Comparison of ENCODE assay signal across 8 cellular contexts in the genomic region with DNA sequence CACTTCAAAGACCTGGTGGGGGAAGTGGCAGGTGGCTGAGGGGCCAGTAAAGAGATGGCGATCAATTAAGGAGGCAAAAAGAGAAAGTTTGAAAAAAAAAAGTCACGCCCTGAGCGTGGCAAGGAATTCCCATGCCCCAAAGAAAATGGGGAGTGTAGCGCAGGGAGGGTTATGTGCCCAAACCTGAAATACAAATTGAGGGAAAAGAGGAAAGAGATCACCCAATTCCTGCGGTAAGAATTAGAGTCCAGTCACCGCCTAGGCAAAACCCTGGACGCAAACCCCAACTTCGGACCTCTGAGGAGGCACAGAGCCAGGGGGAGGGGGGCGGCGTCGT. TPM values are rescaled to one million over a fixed set of nuclear protein-coding genes. Genes with fewer than 3 reads are reported as not detected.
DNase-seq lines count a peak whose midpoint lies in the region; ATAC-seq and TF ChIP-seq lines count a peak whose summit lies in the region.

No MANE protein-coding gene starts in this region.

- no peak overlapping the region for H4K91ac ChIP-seq in neuronal stem cell (ENCODE audit: low read depth, low read length, poor library complexity)

- no peak for ATAC-seq in HG02884 (IDR thresholded peaks at IDR 0.05; ENCODE audit: unreplicated experiment)
- no peak for ATAC-seq in HG03442 (IDR thresholded peaks at IDR 0.05; ENCODE audit: unreplicated experiment)

- H3K9ac ChIP-seq in Loucy (ENCODE audit: low read depth, low read length, poor library complexity, severe bottlenecking) (peak overlapping the region; percentile 82), neuronal stem cell (ENCODE audit: low read depth, low read length, poor library complexity) (no peak overlapping the region)

- TF ChIP-seq CTCF in Loucy (conservative IDR thresholded peaks at IDR 0.05; ENCODE audit: low read length): no peak

- no peak overlapping the region for H3K4ac ChIP-seq in neuronal stem cell (ENCODE audit: low read length)

- no peak overlapping the region for H2AK5ac ChIP-seq in neuronal stem cell (ENCODE audit: low read depth, low read length)

- H3K4me3 ChIP-seq in CD4-positive, alpha-beta memory T cell (ENCODE audit: low read length in 2 of 2): peak overlapping the region; percentile 47 to 80
- H3K4me3 ChIP-seq in Loucy (ENCODE audit: low read length, poor library complexity, severe bottlenecking): peak overlapping the region; percentile 86
- peak overlapping the region; percentile 75 for H3K4me3 ChIP-seq in effector memory CD4-positive, alpha-beta T cell (ENCODE audit: insufficient read depth, low read depth, low read length, poor library complexity, severe bottlenecking)
- peak overlapping the region; percentile 66 to 81 for H3K4me3 ChIP-seq in neuronal stem cell (ENCODE audit: low read length in 2 of 2)

- H2BK120ac ChIP-seq in neuronal stem cell (ENCODE audit: low read depth, low read length): no peak overlapping the region

- WGBS in neuronal stem cell (ENCODE audit: extremely low coverage in 2 of 2, insufficient read length in 2 of 2, insufficient replicate concordance in 1 of 2), 2 donors: no CpG with 5 or more reads among the region's 11 CpGs

- H3K79me2 ChIP-seq in Loucy (ENCODE audit: insufficient read depth, low read length): peaks cover 10% of the 10 kb centered on the region; the same call in 1 of the 2 replicates

- CTCF ChIA-PET in CD4-positive, alpha-beta memory T cell (lab: Charles Lee; ENCODE audit: partially characterized antibody): interaction anchor here (3.0 kb wide), 1 partner anchor 14 kb away, joined by 16 read pairs; no protein-coding TSS in a partner anchor

- peaks cover 0 to 10% of the 10 kb centered on the region in 2 donors for H3K36me3 Mint-ChIP-seq in CD4-positive, alpha-beta memory T cell

- H2AFZ ChIP-seq in Loucy (ENCODE audit: low read length) (peak overlapping the region; percentile 86), neuronal stem cell (ENCODE audit: low read length) (peak overlapping the region; percentile 93)

- no peaks in the 10 kb centered on the region for H3K36me3 ChIP-seq in CD4-positive, alpha-beta memory T cell (ENCODE audit: insufficient read depth, low read length)
- H3K36me3 ChIP-seq in Loucy (ENCODE audit: insufficient read depth, low read length) (no peaks in the 10 kb centered on the region), neuronal stem cell (replicated peaks in 1 of 2; ENCODE audit: control insufficient read depth in 2 of 2, insufficient read depth in 2 of 2, low read length in 2 of 2) (no peaks in the 10 kb centered on the region)
- H3K36me3 ChIP-seq in effector memory CD4-positive, alpha-beta T cell (ENCODE audit: control insufficient read depth, insufficient read depth, low read length): no peaks in the 10 kb centered on the region

- no peak overlapping the region for H2BK5ac ChIP-seq in neuronal stem cell (ENCODE audit: low read length)

- H2BK15ac ChIP-seq in neuronal stem cell (ENCODE audit: low read length): no peak overlapping the region

- H4K20me1 ChIP-seq in Loucy (ENCODE audit: insufficient read depth, low read length, poor library complexity, severe bottlenecking): no peaks in the 10 kb centered on the region

- H3K79me1 ChIP-seq in neuronal stem cell (ENCODE audit: low read depth, low read length): no peaks in the 10 kb centered on the region

- no peak overlapping the region for H4K8ac ChIP-seq in neuronal stem cell (ENCODE audit: low read depth, low read length)

- H3K9me2 ChIP-seq in Loucy (replicated peaks; ENCODE audit: low read depth, low read length): no peaks in the 10 kb centered on the region

- H3K27me3 ChIP-seq in CD4-positive, alpha-beta memory T cell (ENCODE audit: insufficient read depth, low read length): no peaks in the 10 kb centered on the region
- H3K27me3 ChIP-seq in Loucy (ENCODE audit: insufficient read depth, low read length, poor library complexity, severe bottlenecking) (no peaks in the 10 kb centered on the region), neuronal stem cell (ENCODE audit: control insufficient read depth in 3 of 3, insufficient read depth in 3 of 3, low read depth in 1 of 3, low read length in 3 of 3) (no peaks in the 10 kb centered on the region)
- H3K27me3 ChIP-seq in effector memory CD4-positive, alpha-beta T cell (replicated peaks; ENCODE audit: control insufficient read depth, insufficient read depth, low read length, poor library complexity, severe bottlenecking): no peaks in the 10 kb centered on the region

- peaks cover 0 to 2% (median 0%) of the 10 kb centered on the region in 8 donors for H3K9me3 Mint-ChIP-seq in CD4-positive, alpha-beta memory T cell

- no peaks in the 10 kb centered on the region for H3F3A ChIP-seq in Loucy (ENCODE audit: low read depth)

- no peak overlapping the region for H2BK12ac ChIP-seq in neuronal stem cell (ENCODE audit: low read length)

- no peaks in the 10 kb centered on the region for H3K27me3 Mint-ChIP-seq in CD4-positive, alpha-beta memory T cell

- intact Hi-C loops in CD4-positive, alpha-beta memory T cell (cut with micrococcal nuclease): loop anchor here (2.0 to 10.0 kb wide), 4 partner anchors 500 to 1295 kb away; a partner anchor contains a TSS

- H3K9me3 ChIP-seq in CD4-positive, alpha-beta memory T cell (ENCODE audit: control insufficient read depth in 1 of 2, low read length in 2 of 2): no peaks in the 10 kb centered on the region
- H3K9me3 ChIP-seq in Loucy (ENCODE audit: insufficient read depth, low read depth, low read length) (no peaks in the 10 kb centered on the region), neuronal stem cell (replicated peaks in 1 of 2; ENCODE audit: control insufficient read depth in 2 of 2, insufficient read depth in 1 of 2, low read depth in 1 of 2, low read length in 2 of 2) (no peaks in the 10 kb centered on the region)
- no peaks in the 10 kb centered on the region for H3K9me3 ChIP-seq in effector memory CD4-positive, alpha-beta T cell (ENCODE audit: control insufficient read depth, low read length)

- H3K4me1 ChIP-seq in CD4-positive, alpha-beta memory T cell (ENCODE audit: insufficient read depth, low read length): peaks cover 3% of the 10 kb centered on the region
- peaks cover 4% of the 10 kb centered on the region for H3K4me1 ChIP-seq in Loucy (ENCODE audit: insufficient read depth, low read length, poor library complexity, severe bottlenecking)
- no peaks in the 10 kb centered on the region for H3K4me1 ChIP-seq in effector memory CD4-positive, alpha-beta T cell (ENCODE audit: control insufficient read depth, insufficient read depth, low read length, poor library complexity, severe bottlenecking)
- H3K4me1 ChIP-seq in neuronal stem cell (ENCODE audit: control insufficient read depth in 2 of 2, insufficient read depth in 1 of 2, low read depth in 1 of 2, low read length in 2 of 2): no peaks in the 10 kb centered on the region

- H3K4me3 Mint-ChIP-seq in CD4-positive, alpha-beta memory T cell: no peak overlapping the region

- no peak overlapping the region for H3K14ac ChIP-seq in neuronal stem cell (ENCODE audit: low read length)

- no peak for DNase-seq in CD4-positive, alpha-beta memory T cell
- DNase-seq in effector memory CD4-positive, alpha-beta T cell: no peak
- no peak for DNase-seq in neuronal stem cell (ENCODE audit: low spot score)
- no peak for DNase-seq in HuH-7 (ENCODE audit: low spot score)
- no peak for DNase-seq in DMS79 (lab: John Stamatoyannopoulos, UW)

- peaks cover 0 to 9% (median 7%) of the 10 kb centered on the region in 4 donors for H3K4me1 Mint-ChIP-seq in CD4-positive, alpha-beta memory T cell

- POLR2A ChIA-PET in CD4-positive, alpha-beta memory T cell (lab: Charles Lee; ENCODE audit: partially characterized antibody): interaction anchor here (0.9 to 1.2 kb wide), 2 partner anchors 56 to 495 kb away, joined by 3 read pairs; no protein-coding TSS in a partner anchor

- H3K4me2 ChIP-seq in Loucy (ENCODE audit: low read depth, low read length, poor library complexity, severe bottlenecking): peak overlapping the region; percentile 70
- peak overlapping the region; percentile 48 for H3K4me2 ChIP-seq in neuronal stem cell (ENCODE audit: insufficient read depth, low read length, poor library complexity, severe bottlenecking)

- peak overlapping the region in 5 of 7 donors; percentile 72 to 90 (median 75) for H3K27ac Mint-ChIP-seq in CD4-positive, alpha-beta memory T cell

- no peak overlapping the region for H3K18ac ChIP-seq in neuronal stem cell (ENCODE audit: low read length)

- peak overlapping the region; percentile 85 for H3K27ac ChIP-seq in CD4-positive, alpha-beta memory T cell (ENCODE audit: low read depth, low read length)
- H3K27ac ChIP-seq in effector memory CD4-positive, alpha-beta T cell (ENCODE audit: insufficient read depth, low read length, poor library complexity, severe bottlenecking): no peak overlapping the region
- peak overlapping the region; percentile 43 for H3K27ac ChIP-seq in neuronal stem cell (replicated peaks; ENCODE audit: low read length)

- no peak overlapping the region for H3K23ac ChIP-seq in neuronal stem cell (ENCODE audit: low read depth, low read length, poor library complexity)

RNA-seq across cellular contexts. Expression of a gene that starts 0.6 kb away (rescaled TPM):
- 10 to 100 TPM; 13.6 to 13.7 TPM for total RNA-seq in CD4-positive, alpha-beta memory T cell
- 10 to 100 TPM; 16.2 to 19.3 TPM for polyA plus RNA-seq in CD4-positive, alpha-beta memory T cell
- 10.4 TPM for polyA plus RNA-seq in neuronal stem cell (2013, experiment 1 of 2)
- polyA plus RNA-seq in neuronal stem cell (2013, experiment 2 of 2): 10.1 TPM
